ENCODE assay signal across 18 cellular contexts in the genomic region with DNA sequence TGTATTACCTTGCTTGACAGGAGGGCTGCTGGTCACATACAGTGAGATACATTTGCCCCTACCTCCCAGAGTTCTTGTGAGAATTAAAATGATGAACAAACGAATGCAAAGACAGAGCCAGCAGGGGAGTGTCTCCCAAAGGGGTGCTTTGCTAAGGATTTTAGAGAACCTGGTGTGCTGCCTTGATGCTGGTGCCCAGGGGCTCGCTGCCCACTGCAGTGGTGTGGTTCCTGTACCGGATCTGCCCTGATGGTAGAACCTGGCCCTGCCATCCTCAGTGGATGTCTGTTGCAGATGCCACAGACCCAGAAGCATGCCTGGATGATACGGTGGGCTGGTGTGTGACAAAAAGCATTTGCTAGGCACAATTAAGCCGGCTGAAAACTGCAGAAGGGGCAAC.
A peak's percentile ranks its signal among the peaks of the same experiment; 100 is the strongest.
DNase-seq lines count a peak whose midpoint lies in the region; ATAC-seq and TF ChIP-seq lines count a peak whose summit lies in the region.
"Had no signal": no experiment of that assay in that cellular context is flagged by ENCODE, and none has a peak within 500 bp of the region (broad histone marks: within the 10 kb centered on the region; RNA-seq: fewer than 3 reads in every experiment).

No MANE protein-coding gene starts in this region.

- H4K20me1 ChIP-seq in SK-N-SH (ENCODE audit: insufficient read depth) (no peaks in the 10 kb centered on the region), Loucy (ENCODE audit: insufficient read depth, low read length, poor library complexity, severe bottlenecking) (no peaks in the 10 kb centered on the region)

- peak overlapping the region; percentile 7 for H3K18ac ChIP-seq in neuronal stem cell (ENCODE audit: low read length)

- H2AFZ ChIP-seq in SK-N-SH (ENCODE audit: low read depth), result no peak overlapping the region
- H2AFZ ChIP-seq in Loucy (ENCODE audit: low read length), result no peak overlapping the region
- H2AFZ ChIP-seq in neuronal stem cell (ENCODE audit: low read length), result no peak overlapping the region
- H2AFZ ChIP-seq: GM23248 had no signal

- peaks cover 9% of the 10 kb centered on the region for H3K36me3 Mint-ChIP-seq in brain

- H3K14ac ChIP-seq in neuronal stem cell (ENCODE audit: low read length), result no peak overlapping the region

- WGBS in SK-N-SH (ENCODE audit: low lambda C conversion rate), result 27% methylated on average over 3 of the region's 5 CpGs
- WGBS in neuronal stem cell (ENCODE audit: extremely low coverage in 2 of 2, insufficient read length in 2 of 2, insufficient replicate concordance in 1 of 2), 2 donors, result no CpG with 5 or more reads among the region's 5 CpGs

- H3K79me1 ChIP-seq in neuronal stem cell (ENCODE audit: low read depth, low read length), result no peaks in the 10 kb centered on the region

- no peak overlapping the region for H3K4ac ChIP-seq in neuronal stem cell (ENCODE audit: low read length)

- no peaks in the 10 kb centered on the region for H3K9me3 ChIP-seq in SK-N-SH
- peaks cover 11% of the 10 kb centered on the region; the same call in 1 of the 2 replicates for H3K9me3 ChIP-seq in Loucy (ENCODE audit: insufficient read depth, low read depth, low read length)
- peaks cover 5 to 17% of the 10 kb centered on the region in 2 donors for H3K9me3 ChIP-seq in neuronal stem cell (replicated peaks in 1 of 2; ENCODE audit: control insufficient read depth in 2 of 2, insufficient read depth in 1 of 2, low read depth in 1 of 2, low read length in 2 of 2)
- no peaks in the 10 kb centered on the region for H3K9me3 ChIP-seq in WERI-Rb-1 (ENCODE audit: severe bottlenecking)

- no peaks in the 10 kb centered on the region for H3K36me3 ChIP-seq in SK-N-SH (replicated peaks in 1 of 2; ENCODE audit: control insufficient read depth in 1 of 2, insufficient read depth in 2 of 2, low read length in 1 of 2)
- H3K36me3 ChIP-seq in Loucy (ENCODE audit: insufficient read depth, low read length), result no peaks in the 10 kb centered on the region
- no peaks in the 10 kb centered on the region for H3K36me3 ChIP-seq in neuronal stem cell (replicated peaks in 1 of 2; ENCODE audit: control insufficient read depth in 2 of 2, insufficient read depth in 2 of 2, low read length in 2 of 2)
- H3K36me3 ChIP-seq in WERI-Rb-1, result no peaks in the 10 kb centered on the region

- H4K8ac ChIP-seq in neuronal stem cell (ENCODE audit: low read depth, low read length), result no peak overlapping the region

- H3K23ac ChIP-seq in neuronal stem cell (ENCODE audit: low read depth, low read length, poor library complexity), result no peak overlapping the region

- DNase-seq in SK-N-SH, result peak; percentile 44
- no peak for DNase-seq in neuronal stem cell (ENCODE audit: low spot score)
- no peak for DNase-seq in stimulated activated CD4-positive, alpha-beta T cell treated with anti-CD3 and anti-CD28 coated beads, Interleukin-4, amount 100 ng/mL, for 1 hour
- DNase-seq in WERI-Rb-1, result no peak
- DNase-seq: 8988T, C1 segment of cervical spinal cord, GDM1, NCI-H1105 treated with DMSO at 0.1 percent for 48 hours, NCI-H1694 treated with DMSO at 0.1 percent for 48 hours, NCI-H526 treated with DMSO at 0.1 percent for 48 hours, PC-3 had no signal

- H3K27me3 ChIP-seq in SK-N-SH (ENCODE audit: insufficient read depth), result no peaks in the 10 kb centered on the region
- no peaks in the 10 kb centered on the region for H3K27me3 ChIP-seq in Loucy (ENCODE audit: insufficient read depth, low read length, poor library complexity, severe bottlenecking)
- H3K27me3 ChIP-seq in neuronal stem cell (ENCODE audit: control insufficient read depth in 3 of 3, insufficient read depth in 3 of 3, low read depth in 1 of 3, low read length in 3 of 3), result no peaks in the 10 kb centered on the region
- no peaks in the 10 kb centered on the region for H3K27me3 ChIP-seq in WERI-Rb-1 (ENCODE audit: insufficient read depth, low read depth, severe bottlenecking)

- POLR2A ChIA-PET in SK-N-SH (lab: Yijun Ruan, JAX), result no interaction called here

- no peak overlapping the region for H2AK5ac ChIP-seq in neuronal stem cell (ENCODE audit: low read depth, low read length)

- H3K9ac ChIP-seq in SK-N-SH (no peak overlapping the region), Loucy (ENCODE audit: low read depth, low read length, poor library complexity, severe bottlenecking) (peak overlapping the region; percentile 72), neuronal stem cell (ENCODE audit: low read depth, low read length, poor library complexity) (no peak overlapping the region)
- H3K9ac ChIP-seq: GM23248, KMS-11 had no signal

- H2BK120ac ChIP-seq in neuronal stem cell (ENCODE audit: low read depth, low read length), result no peak overlapping the region

- H3K27me3 Mint-ChIP-seq in brain, result no peaks in the 10 kb centered on the region

- H3K4me1 Mint-ChIP-seq in brain, result peaks cover 40% of the 10 kb centered on the region

- TF ChIP-seq EP300 in SK-N-SH (IDR thresholded peaks at IDR 0.05; ENCODE audit: borderline replicate concordance in 1 of 2, low read depth in 1 of 2, low read length in 1 of 2), result no peak

- peaks cover 21 to 32% (median 27%) of the 10 kb centered on the region in 5 experiments for H3K9me3 Mint-ChIP-seq in brain

- H3K27ac ChIP-seq in SK-N-SH (ENCODE audit: low read depth in 2 of 2, low read length in 1 of 2), result peak overlapping the region in 1 of 2 experiments; percentile 47; a peak in 1 of 4 replicates
- H3K27ac ChIP-seq in neuronal stem cell (replicated peaks; ENCODE audit: low read length), result no peak overlapping the region
- H3K27ac ChIP-seq in WERI-Rb-1, result no peak overlapping the region
- H3K27ac ChIP-seq: GM23248, KMS-11 had no signal

- H3F3A ChIP-seq in SK-N-SH (replicated peaks; ENCODE audit: insufficient read depth), result no peaks in the 10 kb centered on the region
- peaks cover 20% of the 10 kb centered on the region for H3F3A ChIP-seq in Loucy (ENCODE audit: low read depth)

- H2BK12ac ChIP-seq in neuronal stem cell (ENCODE audit: low read length), result no peak overlapping the region

- H3K4me2 ChIP-seq in SK-N-SH, result no peak overlapping the region
- peak overlapping the region; percentile 55 for H3K4me2 ChIP-seq in Loucy (ENCODE audit: low read depth, low read length, poor library complexity, severe bottlenecking)
- no peak overlapping the region for H3K4me2 ChIP-seq in neuronal stem cell (ENCODE audit: insufficient read depth, low read length, poor library complexity, severe bottlenecking)
- H3K4me2 ChIP-seq: KMS-11 had no signal

- no peak overlapping the region for H3K4me3 ChIP-seq in SK-N-SH (ENCODE audit: low read depth in 2 of 2, low read length in 1 of 2)
- peak overlapping the region; percentile 34 for H3K4me3 ChIP-seq in Loucy (ENCODE audit: low read length, poor library complexity, severe bottlenecking)
- no peak overlapping the region for H3K4me3 ChIP-seq in neuronal stem cell (ENCODE audit: low read length in 2 of 2)
- no peak overlapping the region for H3K4me3 ChIP-seq in WERI-Rb-1 (ENCODE audit: low read depth, low read length)
- H3K4me3 ChIP-seq: GM23248 had no signal

- no peak overlapping the region for H2BK5ac ChIP-seq in neuronal stem cell (ENCODE audit: low read length)

- H3K4me1 ChIP-seq in SK-N-SH (ENCODE audit: control insufficient read depth in 1 of 2, insufficient read depth in 2 of 2, low read depth in 1 of 2, low read length in 1 of 2), result peaks cover 0 to 29% of the 10 kb centered on the region in 2 experiments; a peak in 1 of 4 replicates
- peaks cover 76% of the 10 kb centered on the region for H3K4me1 ChIP-seq in Loucy (ENCODE audit: insufficient read depth, low read length, poor library complexity, severe bottlenecking)
- peaks cover 2 to 8% of the 10 kb centered on the region in 2 donors for H3K4me1 ChIP-seq in neuronal stem cell (ENCODE audit: control insufficient read depth in 2 of 2, insufficient read depth in 1 of 2, low read depth in 1 of 2, low read length in 2 of 2)

- H3K79me2 ChIP-seq in SK-N-SH (ENCODE audit: insufficient read depth) (no peaks in the 10 kb centered on the region), Loucy (ENCODE audit: insufficient read depth, low read length) (0 out of 2 replicates have a peak, but pooled peaks cover 11% of the 10 kb centered on the region)

- peak overlapping the region; percentile 37 to 93 (median 73) for H3K27ac Mint-ChIP-seq in brain

- H4K91ac ChIP-seq in neuronal stem cell (ENCODE audit: low read depth, low read length, poor library complexity), result no peak overlapping the region

- ATAC-seq in SK-N-SH treated with all-trans-retinoic acid at 6 μM for 48 hours (no peak), HG03139 (IDR thresholded peaks at IDR 0.05; ENCODE audit: unreplicated experiment) (no peak)
- ATAC-seq: HepG2, PC-3 had no signal

- CTCF ChIA-PET in SK-N-SH (lab: Yijun Ruan, JAX), result interaction anchor here (1.0 to 1.3 kb wide), 4 partner anchors 10 to 408 kb away, joined by 3 to 4 read pairs (median 3); no protein-coding TSS in a partner anchor

- H3K9me2 ChIP-seq in SK-N-SH (no peaks in the 10 kb centered on the region), Loucy (replicated peaks; ENCODE audit: low read depth, low read length) (no peaks in the 10 kb centered on the region)

- H3K4me3 Mint-ChIP-seq in brain, result peak overlapping the region in 2 of 5 experiments; percentile 40 to 45

- TF ChIP-seq RAD21 in SK-N-SH (IDR thresholded peaks at IDR 0.05; ENCODE audit: low read length), result no peak

- no peak for TF ChIP-seq CTCF in SK-N-SH (IDR thresholded peaks at IDR 0.05)
- no peak for TF ChIP-seq CTCF in Loucy (conservative IDR thresholded peaks at IDR 0.05; ENCODE audit: low read length)
- TF ChIP-seq CTCF in brain (conservative IDR thresholded peaks at IDR 0.05), result no peak
- TF ChIP-seq CTCF in WERI-Rb-1 (IDR thresholded peaks at IDR 0.05; ENCODE audit: low read depth, low read length), result no peak

- H2BK15ac ChIP-seq in neuronal stem cell (ENCODE audit: low read length), result no peak overlapping the region

TF ChIP-seq in SK-N-SH, 30 proteins besides CTCF, POLR2A, EP300 and RAD21 (continues in another document):
- TF ChIP-seq NRF1 (IDR thresholded peaks at IDR 0.05; ENCODE audit: low read depth, low read length), result no peak

TF ChIP-seq in SK-N-SH treated with all-trans-retinoic acid at 6 μM for 48 hours, 23 proteins besides CTCF, POLR2A, EP300 and RAD21 (continues in another document):
- TF ChIP-seq ESRRG (CRISPR knock-in tag; IDR thresholded peaks at IDR 0.05), result no peak
- TF ChIP-seq, protein P1, sequence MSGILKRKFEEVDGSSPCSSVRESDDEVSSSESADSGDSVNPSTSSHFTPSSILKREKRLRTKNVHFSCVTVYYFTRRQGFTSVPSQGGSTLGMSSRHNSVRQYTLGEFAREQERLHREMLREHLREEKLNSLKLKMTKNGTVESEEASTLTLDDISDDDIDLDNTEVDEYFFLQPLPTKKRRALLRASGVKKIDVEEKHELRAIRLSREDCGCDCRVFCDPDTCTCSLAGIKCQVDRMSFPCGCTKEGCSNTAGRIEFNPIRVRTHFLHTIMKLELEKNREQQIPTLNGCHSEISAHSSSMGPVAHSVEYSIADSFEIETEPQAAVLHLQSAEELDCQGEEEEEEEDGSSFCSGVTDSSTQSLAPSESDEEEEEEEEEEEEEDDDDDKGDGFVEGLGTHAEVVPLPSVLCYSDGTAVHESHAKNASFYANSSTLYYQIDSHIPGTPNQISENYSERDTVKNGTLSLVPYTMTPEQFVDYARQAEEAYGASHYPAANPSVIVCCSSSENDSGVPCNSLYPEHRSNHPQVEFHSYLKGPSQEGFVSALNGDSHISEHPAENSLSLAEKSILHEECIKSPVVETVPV (CRISPR knock-in tag; IDR thresholded peaks at IDR 0.05), result no peak
- no peak for TF ChIP-seq TCF4 (CRISPR knock-in tag; IDR thresholded peaks at IDR 0.05; ENCODE audit: borderline replicate concordance)
- TF ChIP-seq ISL1 (CRISPR knock-in tag; IDR thresholded peaks at IDR 0.05), result no peak
- no peak for TF ChIP-seq ZNF8 (CRISPR knock-in tag; IDR thresholded peaks at IDR 0.05)
